In the genomic region with DNA sequence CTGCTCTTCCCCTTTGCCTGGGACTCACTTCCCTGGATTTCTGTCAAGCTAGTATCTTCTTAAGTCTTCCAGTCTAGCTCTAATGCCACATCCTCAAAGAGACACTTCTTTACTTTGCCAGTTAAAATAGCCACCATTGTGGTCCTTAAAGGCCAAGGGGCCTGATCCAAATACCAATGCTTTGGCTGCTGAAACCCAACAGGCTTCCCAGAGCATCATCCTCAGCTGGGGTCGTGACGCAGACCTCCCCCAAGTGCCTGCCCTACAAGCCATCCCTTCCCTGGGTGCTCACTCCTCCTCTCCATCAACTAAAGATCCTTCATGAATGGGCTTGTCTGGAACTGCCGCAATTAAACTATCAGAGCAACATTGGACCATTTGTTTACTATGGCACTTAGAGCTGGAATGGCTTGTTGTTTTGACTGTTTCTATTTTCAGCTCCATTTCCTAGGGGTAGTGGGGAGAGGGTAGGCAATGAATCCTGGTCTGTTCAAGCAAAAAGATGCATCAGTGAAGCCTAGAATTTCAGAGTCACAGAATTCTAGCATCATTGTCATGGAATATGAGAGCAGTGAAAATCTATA, we compare ENCODE assay signal across 15 cellular contexts.
DNase-seq lines count a peak whose midpoint lies in the region; ATAC-seq and TF ChIP-seq lines count a peak whose summit lies in the region.
"Had no signal": no experiment of that assay in that cellular context is flagged by ENCODE, and none has a peak within 500 bp of the region (broad histone marks: within the 10 kb centered on the region; RNA-seq: fewer than 3 reads in every experiment).

No MANE protein-coding gene starts in this region.

- H2AFZ ChIP-seq in ACC112 (ENCODE audit: low read length, unreplicated experiment): no peak overlapping the region

- WGBS in esophagus muscularis mucosa: 89% methylated on average over 3 of the region's 3 CpGs

- peak overlapping the region; percentile 70 for H3K27ac ChIP-seq in ACC112 (ENCODE audit: low read depth, low read length)
- H3K27ac ChIP-seq in esophagus muscularis mucosa (replicated peaks in 1 of 4): peak overlapping the region in 3 of 4 donors; percentile 45 to 75 (median 74)
- H3K27ac ChIP-seq: VCaP had no signal

- no peak for TF ChIP-seq CTCF in esophagus muscularis mucosa (IDR thresholded peaks at IDR 0.05)

- ATAC-seq in GM18870 (IDR thresholded peaks at IDR 0.05; ENCODE audit: unreplicated experiment): no peak
- ATAC-seq: stimulated activated naive CD8-positive, alpha-beta T cell treated with anti-CD3 and anti-CD28 coated beads, Interleukin-15, Interleukin-2, amounts not matched to agents 100 U/mL and 50 U/mL, for 24 hours had no signal

- no peaks in the 10 kb centered on the region for H3K79me2 ChIP-seq in ACC112 (ENCODE audit: control insufficient read depth, insufficient read depth, low read length, unreplicated experiment)

- DNase-seq in NCI-H345 (lab: John Stamatoyannopoulos, UW): peak; percentile 70
- peak; percentile 64 for DNase-seq in esophagus muscularis mucosa (ENCODE audit: extremely low spot score)
- peak; percentile 82 for DNase-seq in putamen (ENCODE audit: low spot score)
- DNase-seq in AG08395 (ENCODE audit: low spot score): no peak
- no peak for DNase-seq in NCI-H146 (lab: John Stamatoyannopoulos, UW)
- no peak for DNase-seq in SK-N-DZ (ENCODE audit: low spot score)
- DNase-seq: activated naive CD4-positive, alpha-beta T cell treated with anti-CD3 and anti-CD28 coated beads, Interleukin-2, amount 50 U/mL, for 16 hours; central memory CD4-positive, alpha-beta T cell; Kasumi-1; naive B cell; NCI-H1930; stimulated activated naive CD8-positive, alpha-beta T cell treated with anti-CD3 and anti-CD28 coated beads, Interleukin-15, Interleukin-2, amounts not matched to agents 100 U/mL and 50 U/mL, for 24 hours had no signal

- H3K4me3 ChIP-seq in ACC112 (ENCODE audit: low read depth, low read length) (no peak overlapping the region), esophagus muscularis mucosa (no peak overlapping the region)

- peaks cover 52% of the 10 kb centered on the region for H3K4me1 ChIP-seq in ACC112 (ENCODE audit: control insufficient read depth, insufficient read depth, low read length, unreplicated experiment)
- H3K4me1 ChIP-seq in esophagus muscularis mucosa: peaks cover 67 to 77% (median 73%) of the 10 kb centered on the region in 4 donors

- intact Hi-C loops in esophagus muscularis mucosa (cut with DNase I): no loop called here

- no peaks in the 10 kb centered on the region for H3K9me3 ChIP-seq in esophagus muscularis mucosa

- no peaks in the 10 kb centered on the region for H3K36me3 ChIP-seq in ACC112 (ENCODE audit: insufficient read depth, low read length)
- H3K36me3 ChIP-seq in esophagus muscularis mucosa: no peaks in the 10 kb centered on the region

- no peak for TF ChIP-seq POLR2A in esophagus muscularis mucosa (IDR thresholded peaks at IDR 0.05; ENCODE audit: low read depth)

- 0 out of 2 replicates have a peak, but pooled peaks cover 2% of the 10 kb centered on the region for H3K27me3 ChIP-seq in ACC112 (ENCODE audit: insufficient read depth, low read length)
- H3K27me3 ChIP-seq in esophagus muscularis mucosa: no peaks in the 10 kb centered on the region

- TF ChIP-seq EP300 in esophagus muscularis mucosa (IDR thresholded peaks at IDR 0.05): no peak

Comparison
In these comparisons a context has a peak if more than half of its experiments do, and no peak if none do; other contexts are left out.
1. DNase-seq: peak in NCI-H345 (single experiment), esophagus muscularis mucosa (single experiment) and putamen (single experiment); none in AG08395 (single experiment), NCI-H146 (single experiment) and SK-N-DZ (single experiment).